Comparison of ENCODE assay signal across 9 cellular contexts in the genomic region with DNA sequence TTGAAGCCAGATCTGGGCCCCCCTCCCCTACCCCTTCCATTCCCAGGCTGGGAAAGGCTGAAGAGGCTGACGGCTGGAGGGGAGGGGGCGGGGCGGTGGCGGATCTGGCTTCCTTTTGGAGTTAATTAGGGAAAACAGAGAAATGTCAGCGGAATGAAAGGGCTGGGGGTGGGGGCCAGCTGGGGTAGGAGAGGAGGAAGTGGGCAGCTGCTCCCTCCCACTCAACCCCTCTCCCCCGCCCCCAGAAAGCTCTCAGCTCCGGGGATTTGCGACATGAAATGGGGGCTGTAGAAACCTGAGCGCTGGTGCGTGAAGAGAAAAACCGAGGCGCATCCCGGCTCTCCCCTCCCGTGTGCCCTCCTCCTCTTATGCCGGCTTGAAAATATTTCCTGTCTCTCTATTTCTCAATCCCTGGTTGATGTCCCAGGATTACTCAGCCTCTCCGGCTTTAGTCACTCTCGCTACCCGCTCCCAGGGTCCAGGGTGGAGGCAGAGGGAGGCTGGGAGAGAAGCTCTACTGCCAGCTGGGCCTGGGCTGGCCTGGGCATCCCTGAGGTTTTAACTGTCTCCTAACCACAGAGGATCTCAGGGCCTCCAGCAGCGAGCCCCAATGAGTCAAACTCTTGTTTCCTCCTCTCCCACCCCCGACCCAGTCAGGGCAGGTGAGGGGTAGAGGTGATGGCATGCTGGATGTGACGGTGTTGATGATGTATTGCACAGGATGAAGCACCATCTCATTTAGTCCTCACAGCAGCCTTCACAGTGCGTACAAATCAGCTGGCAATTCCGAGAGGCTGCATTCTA. TPM values are rescaled to one million over a fixed set of nuclear protein-coding genes. Genes with fewer than 3 reads are reported as not detected.
A peak's percentile ranks its signal among the peaks of the same experiment; 100 is the strongest.
DNase-seq lines count a peak whose midpoint lies in the region; ATAC-seq, FAIRE-seq and TF ChIP-seq lines count a peak whose summit lies in the region.
"Had no signal": no experiment of that assay in that cellular context is flagged by ENCODE, and none has a peak within 500 bp of the region (broad histone marks: within the 10 kb centered on the region; RNA-seq: fewer than 3 reads in every experiment).

No MANE protein-coding gene starts in this region.

- no peaks in the 10 kb centered on the region for H3K27me3 Mint-ChIP-seq in activated CD4-positive, alpha-beta T cell treated with anti-CD3 and anti-CD28 coated beads for 36 hours
- no peaks in the 10 kb centered on the region for H3K27me3 Mint-ChIP-seq in activated CD4-positive, alpha-beta T cell treated with anti-CD3 and anti-CD28 coated beads, Interleukin-2, amount 10 ng/mL, durations not matched to agents 7 days and 5 days

- peak; percentile 27 for ATAC-seq in activated CD4-positive, alpha-beta T cell treated with anti-CD3 and anti-CD28 coated beads for 36 hours
- ATAC-seq in HG03039 (IDR thresholded peaks at IDR 0.05; ENCODE audit: unreplicated experiment), result no peak

- peak overlapping the region; percentile 52 for H3K27ac Mint-ChIP-seq in activated CD4-positive, alpha-beta T cell treated with anti-CD3 and anti-CD28 coated beads for 36 hours
- H3K27ac Mint-ChIP-seq in activated CD4-positive, alpha-beta T cell treated with anti-CD3 and anti-CD28 coated beads, Interleukin-2, amount 10 ng/mL, durations not matched to agents 7 days and 5 days, result no peak overlapping the region

- FAIRE-seq in urothelium cell line (lab: Jason Lieb, UNC), result no peak
- FAIRE-seq: G401.6 had no signal

- CTCF ChIA-PET in activated CD4-positive, alpha-beta T cell treated with anti-CD3 and anti-CD28 coated beads for 36 hours (lab: Charles Lee), result interaction anchor here (0.9 to 7.9 kb wide), 9 partner anchors 9 to 170 kb away, joined by 3 to 101 read pairs (median 5); a partner anchor contains a TSS
- CTCF ChIA-PET in activated CD4-positive, alpha-beta T cell treated with anti-CD3 and anti-CD28 coated beads, Interleukin-2, amount 10 ng/mL, durations not matched to agents 7 days and 5 days (lab: Charles Lee), result interaction anchor here (0.9 to 2.7 kb wide), 5 partner anchors 15 to 139 kb away, joined by 3 to 7 read pairs (median 4); a partner anchor contains a TSS
- CTCF ChIA-PET in HEK293T (lab: Yijun Ruan, JAX), result interaction anchor here (0.8 to 1.8 kb wide), 6 partner anchors 9 to 264 kb away, joined by 3 to 4 read pairs (median 3); a partner anchor contains a TSS

- intact Hi-C loops in activated CD4-positive, alpha-beta T cell treated with anti-CD3 and anti-CD28 coated beads for 36 hours (cut with DNase I, micrococcal nuclease), result no loop called here

- no peak for TF ChIP-seq CTCF in coronary artery (IDR thresholded peaks at IDR 0.05)

- POLR2A ChIA-PET in activated CD4-positive, alpha-beta T cell treated with anti-CD3 and anti-CD28 coated beads for 36 hours (lab: Charles Lee), result no interaction called here
- POLR2A ChIA-PET in activated CD4-positive, alpha-beta T cell treated with anti-CD3 and anti-CD28 coated beads, Interleukin-2, amount 10 ng/mL, durations not matched to agents 7 days and 5 days (lab: Charles Lee), result no interaction called here
- POLR2A ChIA-PET in HEK293T (lab: Yijun Ruan, JAX), result no interaction called here

- peak overlapping the region; percentile 71 for H3K4me3 ChIP-seq in coronary artery

- no peaks in the 10 kb centered on the region for H3K9me3 Mint-ChIP-seq in activated CD4-positive, alpha-beta T cell treated with anti-CD3 and anti-CD28 coated beads for 36 hours (ENCODE audit: low read depth)
- H3K9me3 Mint-ChIP-seq in activated CD4-positive, alpha-beta T cell treated with anti-CD3 and anti-CD28 coated beads, Interleukin-2, amount 10 ng/mL, durations not matched to agents 7 days and 5 days, result no peaks in the 10 kb centered on the region

- H3K4me3 Mint-ChIP-seq in activated CD4-positive, alpha-beta T cell treated with anti-CD3 and anti-CD28 coated beads for 36 hours, result no peak overlapping the region
- H3K4me3 Mint-ChIP-seq in activated CD4-positive, alpha-beta T cell treated with anti-CD3 and anti-CD28 coated beads, Interleukin-2, amount 10 ng/mL, durations not matched to agents 7 days and 5 days, result no peak overlapping the region

- peak overlapping the region; percentile 90 to 98 for H3K27ac ChIP-seq in coronary artery

- peaks cover 8% of the 10 kb centered on the region for H3K36me3 Mint-ChIP-seq in activated CD4-positive, alpha-beta T cell treated with anti-CD3 and anti-CD28 coated beads for 36 hours (ENCODE audit: low read depth)
- peaks cover 9% of the 10 kb centered on the region for H3K36me3 Mint-ChIP-seq in activated CD4-positive, alpha-beta T cell treated with anti-CD3 and anti-CD28 coated beads, Interleukin-2, amount 10 ng/mL, durations not matched to agents 7 days and 5 days (ENCODE audit: low read depth)

- DNase-seq in activated CD4-positive, alpha-beta T cell treated with anti-CD3 and anti-CD28 coated beads for 36 hours, result peak; percentile 61
- DNase-seq in activated CD4-positive, alpha-beta T cell treated with anti-CD3 and anti-CD28 coated beads, Interleukin-2, amount 10 ng/mL, durations not matched to agents 7 days and 5 days, result no peak
- peak; percentile 86 for DNase-seq in NCI-H69 (lab: John Stamatoyannopoulos, UW)
- peak; percentile 93 for DNase-seq in coronary artery (ENCODE audit: low spot score)
- peak; percentile 69 to 83 for DNase-seq in lung microvascular endothelial cell (ENCODE audit: low read depth in 2 of 2)
- peak; percentile 61 for DNase-seq in urothelium cell line (ENCODE audit: low spot score)
- DNase-seq in HEK293T (ENCODE audit: extremely low spot score), result no peak

- peaks cover 24% of the 10 kb centered on the region for H3K4me1 Mint-ChIP-seq in activated CD4-positive, alpha-beta T cell treated with anti-CD3 and anti-CD28 coated beads for 36 hours
- peaks cover 16% of the 10 kb centered on the region for H3K4me1 Mint-ChIP-seq in activated CD4-positive, alpha-beta T cell treated with anti-CD3 and anti-CD28 coated beads, Interleukin-2, amount 10 ng/mL, durations not matched to agents 7 days and 5 days

TF ChIP-seq in HEK293T, 16 proteins besides CTCF, POLR2A, EP300 and RAD21:
- TF ChIP-seq CTBP1 (IDR thresholded peaks at IDR 0.05; ENCODE audit: borderline replicate concordance) (no peak), ZNF384 (IDR thresholded peaks at IDR 0.05) (no peak), FOXA1 (IDR thresholded peaks at IDR 0.05) (no peak), SUZ12 (IDR thresholded peaks at IDR 0.05) (no peak), ARNT (IDR thresholded peaks at IDR 0.05) (no peak), TARDBP (IDR thresholded peaks at IDR 0.05) (no peak), FOXM1 (IDR thresholded peaks at IDR 0.05; ENCODE audit: borderline replicate concordance) (no peak), NFRKB (IDR thresholded peaks at IDR 0.05) (no peak), L3MBTL2 (conservative IDR thresholded peaks at IDR 0.05) (no peak), SP1 (IDR thresholded peaks at IDR 0.05) (no peak), ELF4 (IDR thresholded peaks at IDR 0.05) (no peak), FOXK2 (IDR thresholded peaks at IDR 0.05) (no peak)
- TF ChIP-seq, protein P1, sequence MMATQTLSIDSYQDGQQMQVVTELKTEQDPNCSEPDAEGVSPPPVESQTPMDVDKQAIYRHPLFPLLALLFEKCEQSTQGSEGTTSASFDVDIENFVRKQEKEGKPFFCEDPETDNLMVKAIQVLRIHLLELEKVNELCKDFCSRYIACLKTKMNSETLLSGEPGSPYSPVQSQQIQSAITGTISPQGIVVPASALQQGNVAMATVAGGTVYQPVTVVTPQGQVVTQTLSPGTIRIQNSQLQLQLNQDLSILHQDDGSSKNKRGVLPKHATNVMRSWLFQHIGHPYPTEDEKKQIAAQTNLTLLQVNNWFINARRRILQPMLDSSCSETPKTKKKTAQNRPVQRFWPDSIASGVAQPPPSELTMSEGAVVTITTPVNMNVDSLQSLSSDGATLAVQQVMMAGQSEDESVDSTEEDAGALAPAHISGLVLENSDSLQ (IDR thresholded peaks at IDR 0.05), result no peak
TF ChIP-seq in HEK293T: peak in this region for 0.

RNA-seq across cellular contexts. Expression of a gene that starts 20.1 kb away (rescaled TPM):
- not detected for total RNA-seq in activated CD4-positive, alpha-beta T cell treated with anti-CD3 and anti-CD28 coated beads for 36 hours
- not detected for total RNA-seq in activated CD4-positive, alpha-beta T cell treated with anti-CD3 and anti-CD28 coated beads, Interleukin-2, amount 10 ng/mL, durations not matched to agents 7 days and 5 days
- under 0.01 and 0.40 TPM in 2 replicates for total RNA-seq in lung microvascular endothelial cell

RNA-seq across cellular contexts. Expression of a gene that starts 24.2 kb away (rescaled TPM):
- not detected for total RNA-seq in activated CD4-positive, alpha-beta T cell treated with anti-CD3 and anti-CD28 coated beads for 36 hours
- total RNA-seq in activated CD4-positive, alpha-beta T cell treated with anti-CD3 and anti-CD28 coated beads, Interleukin-2, amount 10 ng/mL, durations not matched to agents 7 days and 5 days, result not detected
- total RNA-seq in lung microvascular endothelial cell, result 0.65 and 0.79 TPM in 2 replicates

RNA-seq across cellular contexts. Expression of a gene that starts 33.2 kb away (rescaled TPM):
- total RNA-seq in activated CD4-positive, alpha-beta T cell treated with anti-CD3 and anti-CD28 coated beads for 36 hours, result under 1 TPM; 0.16 to 0.34 TPM
- not detected for total RNA-seq in activated CD4-positive, alpha-beta T cell treated with anti-CD3 and anti-CD28 coated beads, Interleukin-2, amount 10 ng/mL, durations not matched to agents 7 days and 5 days
- 10.2 and 10.9 TPM in 2 replicates for total RNA-seq in lung microvascular endothelial cell

Comparison
In these comparisons a context has a peak if more than half of its experiments do, and no peak if none do; other contexts are left out.
1. DNase-seq: peak in activated CD4-positive, alpha-beta T cell treated with anti-CD3 and anti-CD28 coated beads for 36 hours (single experiment), NCI-H69 (single experiment), coronary artery (single experiment), lung microvascular endothelial cell (2 of 2) and urothelium cell line (single experiment); none in activated CD4-positive, alpha-beta T cell treated with anti-CD3 and anti-CD28 coated beads, Interleukin-2, amount 10 ng/mL, durations not matched to agents 7 days and 5 days (single experiment) and HEK293T (single experiment).